ENCODE assay signal across 10 cellular contexts in genomic region chr17:67435122-67435521, GRCh38. TPM values are rescaled to one million over a fixed set of nuclear protein-coding genes. Genes with fewer than 3 reads are reported as not detected.
DNase-seq lines count a peak whose midpoint lies in the region; ATAC-seq and TF ChIP-seq lines count a peak whose summit lies in the region.
"Had no signal": no experiment of that assay in that cellular context is flagged by ENCODE, and none has a peak within 500 bp of the region (broad histone marks: within the 10 kb centered on the region; RNA-seq: fewer than 3 reads in every experiment).

No MANE protein-coding gene starts in this region.

- DNase-seq in RWPE2 (ENCODE audit: low spot score) (no peak), left ventricle myocardium inferior (no peak), COLO668 (lab: John Stamatoyannopoulos, UW; ENCODE audit: unreplicated experiment) (no peak), NCI-H2081 treated with DMSO at 0.1 percent for 48 hours (lab: John Stamatoyannopoulos, UW) (no peak), progenitor cell of endocrine pancreas (ENCODE audit: low spot score, unreplicated experiment) (no peak)
- peak; percentile 59 to 67 for DNase-seq in activated T-cell treated with anti-CD3 and anti-CD28 coated beads, Interleukin-2, amount 50 U/mL, for 48 hours
- peak; percentile 45 for DNase-seq in stimulated activated naive CD4-positive, alpha-beta T cell treated with Interleukin-2 at 50 U/mL for 16 hours (lab: John Stamatoyannopoulos, UW)
- DNase-seq: NCI-H2171, pancreas had no signal

- intact Hi-C loops in left ventricle myocardium inferior (cut with micrococcal nuclease) = no loop called here

- H3K4me1 Mint-ChIP-seq in progenitor cell of endocrine pancreas (ENCODE audit: low read depth) = peaks cover 8% of the 10 kb centered on the region

- H3K36me3 ChIP-seq in RWPE2 (ENCODE audit: low read depth) (0 out of 2 replicates have a peak, but pooled peaks cover 12% of the 10 kb centered on the region), left ventricle myocardium inferior (no peaks in the 10 kb centered on the region)
- H3K36me3 ChIP-seq: pancreas had no signal

- no peaks in the 10 kb centered on the region for H3K27me3 Mint-ChIP-seq in progenitor cell of endocrine pancreas

- peak overlapping the region; percentile 97 for H3K27ac ChIP-seq in RWPE2 (ENCODE audit: poor library complexity, severe bottlenecking)
- peak overlapping the region; percentile 82 for H3K27ac ChIP-seq in left ventricle myocardium inferior (replicated peaks)
- H3K27ac ChIP-seq: pancreas had no signal

- no peaks in the 10 kb centered on the region for H3K9me3 Mint-ChIP-seq in progenitor cell of endocrine pancreas (ENCODE audit: low read depth)

- no peak overlapping the region for H3K4me3 ChIP-seq in RWPE2 (ENCODE audit: severe bottlenecking)
- H3K4me3 ChIP-seq in left ventricle myocardium inferior = no peak overlapping the region
- H3K4me3 ChIP-seq: pancreas had no signal

- H3K36me3 Mint-ChIP-seq in progenitor cell of endocrine pancreas (ENCODE audit: insufficient read depth) = peaks cover 4% of the 10 kb centered on the region

- TF ChIP-seq CTCF in RWPE2 (IDR thresholded peaks at IDR 0.05; ENCODE audit: poor library complexity, severe bottlenecking) (no peak), left ventricle myocardium inferior (IDR thresholded peaks at IDR 0.05; ENCODE audit: borderline replicate concordance) (no peak), progenitor cell of endocrine pancreas (IDR thresholded peaks at IDR 0.05; ENCODE audit: unreplicated experiment) (no peak)

- no peaks in the 10 kb centered on the region for H3K9me3 ChIP-seq in RWPE2 (ENCODE audit: severe bottlenecking)
- no peaks in the 10 kb centered on the region for H3K9me3 ChIP-seq in left ventricle myocardium inferior (replicated peaks)
- H3K9me3 ChIP-seq: pancreas had no signal

- ATAC-seq in RWPE2 (ENCODE audit: low read depth) (no peak), GM21786 (IDR thresholded peaks at IDR 0.05; ENCODE audit: unreplicated experiment) (no peak)

- H3K27me3 ChIP-seq in RWPE2 (ENCODE audit: insufficient read depth, poor library complexity, severe bottlenecking) (no peaks in the 10 kb centered on the region), left ventricle myocardium inferior (ENCODE audit: low read depth) (no peaks in the 10 kb centered on the region)
- H3K27me3 ChIP-seq: pancreas had no signal

- H3K27ac Mint-ChIP-seq in progenitor cell of endocrine pancreas = no peak overlapping the region

- H3K4me1 ChIP-seq in RWPE2 (ENCODE audit: insufficient read depth, poor library complexity, severe bottlenecking) (peaks cover 40% of the 10 kb centered on the region), left ventricle myocardium inferior (peaks cover 85% of the 10 kb centered on the region)

- H3K4me3 Mint-ChIP-seq in progenitor cell of endocrine pancreas (ENCODE audit: low read depth) = no peak overlapping the region

RNA-seq across cellular contexts. Expression of gene PITPNC1, which starts 58.0 kb away (rescaled TPM):
- total RNA-seq in left ventricle myocardium inferior (8.1 TPM), progenitor cell of endocrine pancreas (38.4 and 53.2 TPM in 2 replicates)

Comparison
In these comparisons a context has a peak if more than half of its experiments do, and no peak if none do; other contexts are left out.
1. DNase-seq: peak in activated T-cell treated with anti-CD3 and anti-CD28 coated beads, Interleukin-2, amount 50 U/mL, for 48 hours (2 of 2) and stimulated activated naive CD4-positive, alpha-beta T cell treated with Interleukin-2 at 50 U/mL for 16 hours (single experiment); none in RWPE2 (single experiment), left ventricle myocardium inferior (single experiment), COLO668 (single experiment), NCI-H2081 treated with DMSO at 0.1 percent for 48 hours (single experiment) and progenitor cell of endocrine pancreas (single experiment).